Comparison of ENCODE assay signal across 2 cellular contexts in genomic region chr15:75842722-75843617, GRCh38.
A peak's percentile ranks its signal among the peaks of the same experiment; 100 is the strongest.
TF ChIP-seq lines count a peak whose summit lies in the region.

Gene UBE2Q2, plus strand, starts transcription at chr15:75843447. Its CDS starts 220 bp downstream, at chr15:75843667.

TF ChIP-seq in A549, 52 proteins besides CTCF, POLR2A, EP300 and RAD21 (continued from another document):
- TF ChIP-seq CHD4 (IDR thresholded peaks at IDR 0.05; ENCODE audit: borderline replicate concordance) (no peak), ELK1 (IDR thresholded peaks at IDR 0.05; ENCODE audit: low read depth, low read length) (no peak), ZFP36 (IDR thresholded peaks at IDR 0.05; ENCODE audit: borderline replicate concordance, partially characterized antibody) (no peak), ZNF302 (CRISPR knock-in tag; IDR thresholded peaks at IDR 0.05) (no peak), MAX (IDR thresholded peaks at IDR 0.05) (peak; percentile 92), JUNB (IDR thresholded peaks at IDR 0.05) (no peak), SREBF2 (IDR thresholded peaks at IDR 0.05) (no peak), BHLHE40 (IDR thresholded peaks at IDR 0.05; ENCODE audit: low read depth, low read length) (peak; percentile 25; the same call in 1 of the 2 replicates), MYC (IDR thresholded peaks at IDR 0.05; ENCODE audit: borderline replicate concordance, low read length) (peak; percentile 95), ATOH8 (CRISPR knock-in tag; IDR thresholded peaks at IDR 0.05; ENCODE audit: low read depth) (no peak), HOXB5 (CRISPR knock-in tag; IDR thresholded peaks at IDR 0.05) (0 out of 2 replicates have a peak, but pooled peaks have one; percentile 51), FOXS1 (CRISPR knock-in tag; IDR thresholded peaks at IDR 0.05) (no peak), EHMT2 (IDR thresholded peaks at IDR 0.05; ENCODE audit: low read depth) (no peak), GATA3 (IDR thresholded peaks at IDR 0.05; ENCODE audit: borderline replicate concordance) (no peak), KDM1A (IDR thresholded peaks at IDR 0.05; ENCODE audit: low read depth) (no peak), BCL3 (IDR thresholded peaks at IDR 0.05) (peak; percentile 81), PHF8 (IDR thresholded peaks at IDR 0.05; ENCODE audit: borderline replicate concordance, low read depth) (peak; percentile 76; the same call in 1 of the 2 replicates), RARB (CRISPR knock-in tag; IDR thresholded peaks at IDR 0.05) (no peak), HEYL (CRISPR knock-in tag; IDR thresholded peaks at IDR 0.05) (no peak), TFCP2L1 (CRISPR knock-in tag; IDR thresholded peaks at IDR 0.05) (0 out of 2 replicates have a peak, but pooled peaks have one; percentile 50), FOSB (CRISPR knock-in tag; IDR thresholded peaks at IDR 0.05) (no peak), RFX5 (IDR thresholded peaks at IDR 0.05) (no peak), NR3C1 (IDR thresholded peaks at IDR 0.05) (no peak)

TF ChIP-seq in H1, 55 proteins besides CTCF, POLR2A, EP300 and RAD21 (continued from another document):
- no peak for TF ChIP-seq ZNF274 (IDR thresholded peaks at IDR 0.05; ENCODE audit: borderline replicate concordance, extremely low read depth, low read length)
- TF ChIP-seq SIRT6 (IDR thresholded peaks at IDR 0.05; ENCODE audit: low read length), result no peak
- TF ChIP-seq TEAD4 (IDR thresholded peaks at IDR 0.05; ENCODE audit: low read depth, low read length), result no peak
